In the genomic region with DNA sequence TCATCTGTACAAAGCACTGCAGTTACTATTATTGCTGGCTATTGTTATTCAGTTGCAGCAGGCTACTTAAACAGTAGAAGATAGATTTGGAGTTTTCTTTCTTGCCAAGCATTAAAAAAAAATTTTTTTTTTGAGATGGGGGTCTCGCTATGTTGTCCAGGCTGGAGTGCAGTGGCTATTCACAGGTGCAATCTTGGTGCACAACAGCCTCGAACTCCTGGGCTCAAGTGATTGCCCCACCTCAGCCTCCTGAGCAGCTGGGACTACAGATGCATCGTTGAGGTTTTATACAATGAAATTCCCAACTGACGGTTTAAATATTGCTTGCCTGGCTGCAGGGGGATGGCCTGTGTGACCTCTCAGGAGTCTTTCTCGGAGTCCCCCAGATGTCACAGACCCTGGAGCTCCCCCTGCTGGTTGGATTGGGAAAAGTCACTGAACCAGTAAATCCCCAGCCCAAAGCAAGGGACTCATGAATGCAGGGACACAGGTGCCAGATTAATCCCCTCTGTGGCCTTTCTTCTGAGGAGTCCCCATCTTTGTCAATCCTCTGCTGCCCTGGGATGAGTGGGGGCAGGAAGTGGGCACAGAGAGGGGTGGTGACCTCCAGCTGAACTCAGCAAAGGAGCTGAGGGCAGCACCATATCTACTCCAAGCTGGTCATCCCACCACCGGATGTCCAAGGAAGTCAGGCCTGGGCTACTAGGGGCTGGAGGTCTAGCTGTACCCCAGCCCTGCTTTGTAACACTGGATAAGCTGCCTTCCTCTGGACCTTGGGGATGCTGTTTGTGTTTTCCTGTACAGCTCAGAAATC, we compare ENCODE assay signal across 8 cellular contexts.
DNase-seq lines count a peak whose midpoint lies in the region; ATAC-seq and TF ChIP-seq lines count a peak whose summit lies in the region.

No MANE protein-coding gene starts in this region.

- no peaks in the 10 kb centered on the region for H3F3A ChIP-seq in SK-N-SH (replicated peaks; ENCODE audit: insufficient read depth)

- H3K9me2 ChIP-seq in SK-N-SH = no peaks in the 10 kb centered on the region

- no peaks in the 10 kb centered on the region for H3K79me2 ChIP-seq in SK-N-SH (ENCODE audit: insufficient read depth)

- WGBS in SK-N-SH (ENCODE audit: low lambda C conversion rate) = 18% methylated on average over 5 of the region's 6 CpGs

- DNase-seq in CD1c-positive myeloid dendritic cell (ENCODE audit: extremely low spot score) (peak; percentile 81), HPDE6-E6E7 (ENCODE audit: extremely low spot score) (peak; percentile 40), SK-N-SH (peak; percentile 86), Right ventricle myocardium superior (peak; percentile 79), posterior cingulate gyrus (peak in 8 of 10 donors; percentile 57 to 94 (median 85)), ureter (ENCODE audit: low spot score) (peak; percentile 85)
- DNase-seq in activated naive CD4-positive, alpha-beta T cell treated with anti-CD3 and anti-CD28 coated beads, Interleukin-2, amount 50 U/mL, for 72 hours (ENCODE audit: low spot score in 2 of 2) = peak; percentile 66 to 87

- intact Hi-C loops in Right ventricle myocardium superior (cut with DNase I) (loop anchor here (5.0 to 10.0 kb wide), 3 partner anchors 173 to 255 kb away; a partner anchor contains a TSS), posterior cingulate gyrus (cut with DNase I) (loop anchor here (1.0 to 10.0 kb wide), 4 partner anchors 45 to 255 kb away; no protein-coding TSS in a partner anchor)

- peak; percentile 84 for TF ChIP-seq CTCF in SK-N-SH (IDR thresholded peaks at IDR 0.05)

- H3K4me1 ChIP-seq in SK-N-SH (ENCODE audit: control insufficient read depth in 1 of 2, insufficient read depth in 2 of 2, low read depth in 1 of 2, low read length in 1 of 2) = no peaks in the 10 kb centered on the region; a peak in 1 of 4 replicates

- H3K9me3 Mint-ChIP-seq in activated naive CD4-positive, alpha-beta T cell treated with anti-CD3 and anti-CD28 coated beads, Interleukin-2, amount 50 U/mL, for 72 hours = no peaks in the 10 kb centered on the region

- no peaks in the 10 kb centered on the region for H3K9me3 ChIP-seq in SK-N-SH

- CTCF ChIA-PET in SK-N-SH (lab: Yijun Ruan, JAX) = interaction anchor here (0.6 to 11.4 kb wide), 71 partner anchors 9 to 263 kb away, joined by 3 to 223 read pairs (median 4); a partner anchor contains a TSS

- TF ChIP-seq EP300 in SK-N-SH (IDR thresholded peaks at IDR 0.05; ENCODE audit: borderline replicate concordance in 1 of 2, low read depth in 1 of 2, low read length in 1 of 2) = no peak

- no peak overlapping the region for H3K27ac ChIP-seq in SK-N-SH (ENCODE audit: low read depth in 2 of 2, low read length in 1 of 2)

- no peaks in the 10 kb centered on the region for H3K36me3 ChIP-seq in SK-N-SH (replicated peaks in 1 of 2; ENCODE audit: control insufficient read depth in 1 of 2, insufficient read depth in 2 of 2, low read length in 1 of 2)

- no peak overlapping the region for H3K27ac Mint-ChIP-seq in activated naive CD4-positive, alpha-beta T cell treated with anti-CD3 and anti-CD28 coated beads, Interleukin-2, amount 50 U/mL, for 72 hours

- POLR2A ChIA-PET in SK-N-SH (lab: Yijun Ruan, JAX) = interaction anchor here (0.6 kb wide), 1 partner anchor 102 kb away, joined by 3 read pairs; no protein-coding TSS in a partner anchor

- no peak overlapping the region for H2AFZ ChIP-seq in SK-N-SH (ENCODE audit: low read depth)

- TF ChIP-seq RAD21 in SK-N-SH (IDR thresholded peaks at IDR 0.05; ENCODE audit: low read length) = peak; percentile 80

- H3K4me2 ChIP-seq in SK-N-SH = no peak overlapping the region

- H3K36me3 Mint-ChIP-seq in activated naive CD4-positive, alpha-beta T cell treated with anti-CD3 and anti-CD28 coated beads, Interleukin-2, amount 50 U/mL, for 72 hours = no peaks in the 10 kb centered on the region

- H3K9ac ChIP-seq in SK-N-SH = no peak overlapping the region

- peak; percentile 57 to 68 for ATAC-seq in activated naive CD4-positive, alpha-beta T cell treated with anti-CD3 and anti-CD28 coated beads, Interleukin-2, amount 50 U/mL, for 72 hours
- ATAC-seq in Right ventricle myocardium superior (ENCODE audit: poor library complexity) (peak; percentile 77), HG02970 (IDR thresholded peaks at IDR 0.05; ENCODE audit: low FRiP score, unreplicated experiment) (no peak)

- peaks cover 3% of the 10 kb centered on the region for H3K27me3 ChIP-seq in SK-N-SH (ENCODE audit: insufficient read depth)

- H4K20me1 ChIP-seq in SK-N-SH (ENCODE audit: insufficient read depth) = peaks cover 3% of the 10 kb centered on the region; the same call in 1 of the 2 replicates

- peak overlapping the region in 1 of 2 experiments; percentile 44; a peak in 1 of 4 replicates for H3K4me3 ChIP-seq in SK-N-SH (ENCODE audit: low read depth in 2 of 2, low read length in 1 of 2)

TF ChIP-seq in SK-N-SH, 30 proteins besides CTCF, POLR2A, EP300 and RAD21:
- TF ChIP-seq SMC3 (IDR thresholded peaks at IDR 0.05; ENCODE audit: low read depth, low read length) (peak; percentile 83), GATA2 (CRISPR knock-in tag; IDR thresholded peaks at IDR 0.05) (no peak)
